ENCODE assay signal across 8 cellular contexts in the genomic region with DNA sequence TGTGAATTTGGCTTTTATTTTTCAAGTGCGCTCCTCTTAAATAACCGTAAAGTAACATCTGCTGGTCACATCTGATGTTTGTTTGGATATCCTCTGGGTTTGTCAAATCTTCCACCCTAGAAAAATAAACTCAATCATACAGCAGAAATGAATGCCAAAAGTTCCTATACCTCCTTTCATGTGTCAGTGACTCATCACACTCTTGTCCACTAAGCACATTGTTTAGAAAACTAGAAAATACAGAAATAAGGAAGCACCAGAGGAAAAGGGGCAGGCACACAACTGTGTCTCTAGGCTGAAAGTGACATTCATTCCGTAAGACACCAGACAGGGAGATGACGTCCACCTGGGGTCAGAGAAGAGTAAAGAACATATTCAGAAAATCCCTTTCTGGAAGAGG. TPM values are rescaled to one million over a fixed set of nuclear protein-coding genes. Genes with fewer than 3 reads are reported as not detected.
DNase-seq lines count a peak whose midpoint lies in the region; ATAC-seq, FAIRE-seq and TF ChIP-seq lines count a peak whose summit lies in the region.
"Not testable (repeated sequence)": the region's sequence is repeated elsewhere in the genome, so short reads cannot be mapped to it uniquely, and the experiment has no call there.

No MANE protein-coding gene starts in this region.

- DNase-seq in DMS53 (lab: John Stamatoyannopoulos, UW) (peak; percentile 36), MV-4-11 (lab: John Stamatoyannopoulos, UW) (peak; percentile 41), adipocyte (ENCODE audit: low read depth) (peak; percentile 45), endothelial cell of umbilical vein (ENCODE audit: low read depth, low spot score) (peak; percentile 59), foreskin melanocyte (peak; percentile 17), pons (ENCODE audit: low spot score) (peak; percentile 46)
- not testable (repeated sequence) for DNase-seq in MCF 10A (ENCODE audit: unreplicated experiment); upper lobe of right lung

- H3K27ac Mint-ChIP-seq in MCF 10A (ENCODE audit: low read depth, unreplicated experiment), result peak overlapping the region; percentile 16

- H3K27me3 ChIP-seq in adipocyte (replicated peaks; ENCODE audit: control insufficient read depth, insufficient read depth, low read length); endothelial cell of umbilical vein (ENCODE audit: control insufficient read depth in 2 of 2, insufficient read depth in 2 of 2, low read length in 2 of 2); upper lobe of right lung: not testable (repeated sequence)

- not testable (repeated sequence) for H3K9me3 Mint-ChIP-seq in MCF 10A (ENCODE audit: unreplicated experiment)

- H4K20me1 ChIP-seq in endothelial cell of umbilical vein (replicated peaks; ENCODE audit: control insufficient read depth, extremely low read depth, insufficient read depth, low read length), result not testable (repeated sequence)

- not testable (repeated sequence) for H3K4me3 ChIP-seq in adipocyte (ENCODE audit: low read length); endothelial cell of umbilical vein (replicated peaks in 1 of 3; ENCODE audit: insufficient read depth in 1 of 3, low read depth in 1 of 3, low read length in 3 of 3); upper lobe of right lung

- not testable (repeated sequence) for H3K79me2 ChIP-seq in endothelial cell of umbilical vein (ENCODE audit: control insufficient read depth, insufficient read depth, low read length)

- peak; percentile 26 for ATAC-seq in upper lobe of right lung

- intact Hi-C loops in MCF 10A (cut with micrococcal nuclease); endothelial cell of umbilical vein (cut with micrococcal nuclease); upper lobe of right lung (cut with DNase I): not testable (repeated sequence)

- not testable (repeated sequence) for H3K4me1 ChIP-seq in adipocyte (ENCODE audit: control insufficient read depth, insufficient read depth, low read length); endothelial cell of umbilical vein (ENCODE audit: control insufficient read depth, extremely low read depth, insufficient read depth, low read length); upper lobe of right lung

- CTCF ChIA-PET in MCF 10A (lab: Yijun Ruan, JAX), result interaction anchor here (1.1 kb wide), 1 partner anchor 191 kb away, joined by 3 read pairs; no protein-coding TSS in a partner anchor
- CTCF ChIA-PET in endothelial cell of umbilical vein (lab: Charles Lee), result not testable (repeated sequence)

- H3K9ac ChIP-seq in adipocyte (ENCODE audit: low read length); endothelial cell of umbilical vein (replicated peaks; ENCODE audit: extremely low read depth, insufficient read depth, low read length): not testable (repeated sequence)

- not testable (repeated sequence) for H3K4me2 ChIP-seq in endothelial cell of umbilical vein (ENCODE audit: insufficient read depth, low read length)

- H3K36me3 Mint-ChIP-seq in MCF 10A (ENCODE audit: insufficient read depth, unreplicated experiment), result peaks cover 71% of the 10 kb centered on the region

- H3K27ac ChIP-seq in endothelial cell of umbilical vein (ENCODE audit: insufficient read depth, low read depth, low read length), result peak overlapping the region; percentile 25
- H3K27ac ChIP-seq in upper lobe of right lung, result not testable (repeated sequence)

- H3K4me1 Mint-ChIP-seq in MCF 10A (ENCODE audit: insufficient read depth, unreplicated experiment), result not testable (repeated sequence)

- not testable (repeated sequence) for TF ChIP-seq CTCF in MCF 10A (IDR thresholded peaks at IDR 0.05; ENCODE audit: unreplicated experiment); endothelial cell of umbilical vein (IDR thresholded peaks at IDR 0.05; ENCODE audit: extremely low read depth in 1 of 2, insufficient read depth in 1 of 2, low read depth in 1 of 2, low read length in 2 of 2); upper lobe of right lung (IDR thresholded peaks at IDR 0.05)

- peak; percentile 73 for FAIRE-seq in endothelial cell of umbilical vein (lab: Jason Lieb, UNC)

- H3K36me3 ChIP-seq in adipocyte (ENCODE audit: control insufficient read depth, insufficient read depth, low read length, severe bottlenecking), result peaks cover 92% of the 10 kb centered on the region
- not testable (repeated sequence) for H3K36me3 ChIP-seq in endothelial cell of umbilical vein (ENCODE audit: control insufficient read depth in 2 of 2, extremely low read depth in 1 of 2, insufficient read depth in 2 of 2, low read length in 2 of 2)
- peaks cover 99% of the 10 kb centered on the region for H3K36me3 ChIP-seq in upper lobe of right lung

- dilution Hi-C loops in endothelial cell of umbilical vein (cut with MboI; ENCODE audit: extremely low pct_ligation_motif_present, low sequenced_read_pairs), result not testable (repeated sequence)

- not testable (repeated sequence) for H3K9me3 ChIP-seq in adipocyte (ENCODE audit: control insufficient read depth, low read length); endothelial cell of umbilical vein (replicated peaks; ENCODE audit: control insufficient read depth, insufficient read depth, low read length); upper lobe of right lung

- not testable (repeated sequence) for H3K4me3 Mint-ChIP-seq in MCF 10A (ENCODE audit: unreplicated experiment)

- not testable (repeated sequence) for BruUV-seq in MCF 10A (replicated peaks; lab: Mats Ljungman, UMichigan); endothelial cell of umbilical vein (replicated peaks; lab: Mats Ljungman, UMichigan)

- not testable (repeated sequence) for H2AFZ ChIP-seq in endothelial cell of umbilical vein (ENCODE audit: low read depth, low read length)

- H3K27me3 Mint-ChIP-seq in MCF 10A (ENCODE audit: insufficient read depth, unreplicated experiment), result not testable (repeated sequence)

- POLR2A ChIA-PET in MCF 10A (lab: Yijun Ruan, JAX); endothelial cell of umbilical vein (lab: Charles Lee): not testable (repeated sequence)

- TF ChIP-seq POLR2A in endothelial cell of umbilical vein (IDR thresholded peaks at IDR 0.05; ENCODE audit: low read depth, low read length), result not testable (repeated sequence)

- not testable (repeated sequence) for H3K9me1 ChIP-seq in endothelial cell of umbilical vein (replicated peaks; ENCODE audit: control insufficient read depth, extremely low read depth, insufficient read depth, low read length)

TF ChIP-seq in endothelial cell of umbilical vein, 7 proteins besides CTCF, POLR2A, EP300 and RAD21:
- TF ChIP-seq FOS (IDR thresholded peaks at IDR 0.05; ENCODE audit: borderline replicate concordance, insufficient read depth, low read length) (peak; percentile 54), JUN (IDR thresholded peaks at IDR 0.05; ENCODE audit: borderline replicate concordance, insufficient read depth, insufficient read length, low read depth) (peak; percentile 49)

RNA-seq across cellular contexts. Expression of a gene that starts 22.6 kb away (rescaled TPM):
- total RNA-seq in MCF 10A (2022) (16.0 and 17.3 TPM in 2 replicates), endothelial cell of umbilical vein (6.9 and 7.7 TPM in 2 replicates), upper lobe of right lung (9.8 TPM)
- polyA plus RNA-seq in endothelial cell of umbilical vein, result 4.4 and 4.9 TPM in 2 replicates
- 1.5 and 2.4 TPM in 2 replicates for polyA plus RNA-seq in endothelial cell of umbilical vein (2011; cell fraction: cytosol; rRNA removed)
- polyA plus RNA-seq in endothelial cell of umbilical vein (2011; cell fraction: nucleus; rRNA removed), result 26.4 and 29.3 TPM in 2 replicates
- polyA plus RNA-seq in endothelial cell of umbilical vein (2012), result 2.2 and 3.1 TPM in 2 replicates
- polyA minus RNA-seq in endothelial cell of umbilical vein, result 5.1 and 5.9 TPM in 2 replicates
- polyA minus RNA-seq in endothelial cell of umbilical vein (2011; cell fraction: cytosol; rRNA and poly(A)+ RNA removed), result 2.5 TPM
- 7.1 and 10.6 TPM in 2 replicates for polyA minus RNA-seq in endothelial cell of umbilical vein (2011; cell fraction: nucleus; rRNA and poly(A)+ RNA removed)

RNA-seq across cellular contexts. Expression of a gene that starts 23.6 kb away (rescaled TPM):
- total RNA-seq in MCF 10A (2022), result 78.0 and 97.9 TPM in 2 replicates
- total RNA-seq in endothelial cell of umbilical vein, result 91.2 and 95.5 TPM in 2 replicates
- 108 and 117 TPM in 2 replicates for polyA plus RNA-seq in endothelial cell of umbilical vein
- 72.3 and 72.5 TPM in 2 replicates for polyA plus RNA-seq in endothelial cell of umbilical vein (2011; cell fraction: cytosol; rRNA removed)
- polyA plus RNA-seq in endothelial cell of umbilical vein (2011; cell fraction: nucleus; rRNA removed), result 225 and 244 TPM in 2 replicates
- 81.4 and 83.5 TPM in 2 replicates for polyA plus RNA-seq in endothelial cell of umbilical vein (2012)
- 209 and 248 TPM in 2 replicates for polyA minus RNA-seq in endothelial cell of umbilical vein
- 63.2 TPM for polyA minus RNA-seq in endothelial cell of umbilical vein (2011; cell fraction: cytosol; rRNA and poly(A)+ RNA removed)
- polyA minus RNA-seq in endothelial cell of umbilical vein (2011; cell fraction: nucleus; rRNA and poly(A)+ RNA removed), result 71.8 and 76.6 TPM in 2 replicates
- 71.0 TPM for total RNA-seq in upper lobe of right lung
